Comparison of ENCODE assay signal across 1 cellular context in the genomic region with DNA sequence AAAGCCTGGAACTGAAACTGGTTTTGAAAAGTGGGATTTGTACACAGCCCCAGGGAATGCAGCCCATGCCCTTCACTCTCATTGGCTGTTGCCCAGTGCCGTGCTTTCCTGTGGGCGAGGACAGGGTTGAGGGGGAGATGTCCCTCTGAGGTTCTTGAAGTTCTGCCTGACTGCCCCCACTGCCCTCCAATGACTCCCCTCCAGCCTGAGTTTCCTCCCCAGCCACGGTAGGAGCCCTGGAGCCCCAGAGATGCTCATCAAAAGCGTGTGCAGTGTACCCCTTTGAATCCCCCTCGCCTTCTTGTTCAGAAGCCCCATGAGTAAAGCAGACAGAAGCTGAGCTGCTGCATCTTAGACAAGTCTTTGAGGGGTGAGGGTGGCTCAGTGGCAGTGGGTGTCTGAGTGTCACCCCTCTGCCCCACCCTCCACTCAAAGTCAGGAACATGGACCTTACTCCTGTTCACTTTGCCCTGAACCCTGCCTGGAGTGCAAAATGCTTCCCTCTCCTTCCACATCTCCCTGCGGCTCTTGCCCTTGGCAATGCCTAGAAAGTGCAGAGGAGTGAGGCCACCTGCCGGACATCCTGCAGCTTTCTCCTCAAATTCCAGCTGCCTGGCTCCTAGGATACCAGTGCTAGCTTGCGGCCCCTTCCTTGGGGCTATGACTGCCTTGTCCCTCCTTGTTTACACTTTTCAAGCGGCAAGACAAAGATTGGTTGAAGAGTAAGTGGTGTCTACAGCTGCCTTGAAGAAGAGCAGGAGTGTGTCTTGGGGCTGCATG.
TF ChIP-seq lines count a peak whose summit lies in the region.

No MANE protein-coding gene starts in this region.

TF ChIP-seq in H1, 55 proteins besides CTCF, POLR2A, EP300 and RAD21:
- TF ChIP-seq SIRT6 (IDR thresholded peaks at IDR 0.05; ENCODE audit: low read length) (no peak), RBBP5 (IDR thresholded peaks at IDR 0.05; ENCODE audit: borderline replicate concordance, low read depth, low read length) (no peak), SP4 (IDR thresholded peaks at IDR 0.05; ENCODE audit: low read length) (0 out of 2 replicates have a peak, but pooled peaks have one; percentile 18), GABPA (IDR thresholded peaks at IDR 0.05; ENCODE audit: borderline replicate concordance, insufficient read depth, low read length) (no peak)
